32 cellular contexts compared by ENCODE assay signal in the genomic region with DNA sequence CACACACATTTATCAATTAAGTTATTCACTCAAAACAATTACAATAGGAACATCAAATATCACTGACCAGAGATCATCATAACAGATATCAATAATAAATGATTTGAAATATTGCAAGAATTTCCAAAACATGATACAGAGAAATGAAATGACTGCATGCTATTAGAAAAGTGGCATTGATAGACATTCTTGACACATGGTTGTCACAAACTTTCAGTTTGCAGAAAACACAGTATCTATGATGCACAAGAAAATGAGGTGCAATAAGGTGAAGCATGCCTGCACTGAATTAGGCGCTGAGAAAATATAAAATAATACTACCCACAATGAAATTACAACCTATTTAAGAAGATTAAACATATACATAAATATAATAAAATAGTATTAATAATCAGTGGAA.
"Had no signal": no experiment of that assay in that cellular context is flagged by ENCODE, and none has a peak within 500 bp of the region (broad histone marks: within the 10 kb centered on the region; RNA-seq: fewer than 3 reads in every experiment).

No MANE protein-coding gene starts in this region.

- DNase-seq: Karpas-422, Kasumi-1, MG63, MM.1S, MV-4-11, NCI-H1048, NCI-H1092, NCI-H1092 treated with DMSO at 0.1 percent for 48 hours, NCI-H1105, NCI-H1105 treated with DMSO at 0.1 percent for 48 hours, NCI-H1417 treated with DMSO at 0.1 percent for 48 hours, NCI-H1436, NCI-H1436 treated with DMSO at 0.1 percent for 48 hours, NCI-H1694, NCI-H1694 treated with DMSO at 0.1 percent for 48 hours, NCI-H187, NCI-H187 treated with DMSO at 0.1 percent for 48 hours, NCI-H1930, NCI-H2029, NCI-H2029 treated with DMSO at 0.1 percent for 48 hours, NCI-H2081, NCI-H2081 treated with DMSO at 0.1 percent for 48 hours, NCI-H2107, NCI-H2171, NCI-H2171 treated with DMSO at 0.1 percent for 48 hours, NCI-H2227 treated with DMSO at 0.1 percent for 48 hours, NCI-H226, NCI-H345, NCI-H446, NCI-H446 treated with DMSO at 0.1 percent for 48 hours, NCI-H510A had no signal

- H3K4me2 ChIP-seq: KMS-11 had no signal

- H3K27me3 ChIP-seq: MG63 had no signal

- H3K9ac ChIP-seq: KMS-11 had no signal

- H3K9me3 ChIP-seq: MG63 had no signal

- H3K4me3 ChIP-seq: MG63 had no signal

- H3K36me3 ChIP-seq: MG63 had no signal

- H3K27ac ChIP-seq: KMS-11 had no signal
